Comparison of ENCODE assay signal across 33 cellular contexts in genomic region chr3:36730965-36731364, GRCh38. TPM values are rescaled to one million over a fixed set of nuclear protein-coding genes. Genes with fewer than 3 reads are reported as not detected.
"Had no signal": no experiment of that assay in that cellular context is flagged by ENCODE, and none has a peak within 500 bp of the region (broad histone marks: within the 10 kb centered on the region; RNA-seq: fewer than 3 reads in every experiment).

No MANE protein-coding gene starts in this region.

- H3K4me1 ChIP-seq: prostate gland, sigmoid colon, thyroid gland had no signal

- H3K9me3 ChIP-seq: heart left ventricle, left ventricle myocardium inferior, ovary, prostate gland, sigmoid colon, thyroid gland, upper lobe of right lung had no signal

- H3K4me1 Mint-ChIP-seq: activated CD4-positive, alpha-beta T cell treated with anti-CD3 and anti-CD28 coated beads, Interleukin-2, amount 10 ng/mL, durations not matched to agents 7 days and 5 days; activated T-helper 17 cell treated with anti-CD3 and anti-CD28 coated beads, Interleukin-2, amount 50 U/mL, for 72 hours; central memory CD8-positive, alpha-beta T cell; naive B cell; stimulated activated memory B cell treated with anti-CD40 and anti-IgM and Interleukin-4, amounts not matched to agents 10 μg/mL and 1 μg/mL and 100 μg/mL, for 72 hours; stimulated activated naive CD8-positive, alpha-beta T cell treated with anti-CD3 and anti-CD28 coated beads, Interleukin-15, amount 100 ng/mL, for 72 hours had no signal

- H3K27me3 Mint-ChIP-seq: activated CD8-positive, alpha-beta T cell treated with anti-CD3 and anti-CD28 coated beads for 36 hours had no signal

- H3K4me2 ChIP-seq: smooth muscle cell had no signal

- ATAC-seq: activated CD8-positive, alpha-beta T cell treated with anti-CD3 and anti-CD28 coated beads for 36 hours; activated naive CD4-positive, alpha-beta T cell treated with anti-CD3 and anti-CD28 coated beads, Interleukin-2, amount 50 U/mL, for 72 hours; activated T-cell treated with anti-CD3 and anti-CD28 coated beads, Interleukin-2, amount 50 U/mL, for 4 hours; activated T-helper 17 cell treated with anti-CD3 and anti-CD28 coated beads, Interleukin-2, amount 50 U/mL, for 72 hours; esophagus mucosa; heart left ventricle; stimulated activated memory B cell treated with anti-CD40 and anti-IgM and Interleukin-4, amounts not matched to agents 10 μg/mL and 1 μg/mL and 100 μg/mL, for 72 hours; stimulated activated naive CD8-positive, alpha-beta T cell treated with anti-CD3 and anti-CD28 coated beads, Interleukin-15, amount 100 ng/mL, for 72 hours; upper lobe of right lung had no signal

- H3K27ac Mint-ChIP-seq: activated CD4-positive, alpha-beta T cell treated with anti-CD3 and anti-CD28 coated beads, Interleukin-2, amount 10 ng/mL, durations not matched to agents 7 days and 5 days; activated CD8-positive, alpha-beta T cell treated with anti-CD3 and anti-CD28 coated beads for 36 hours; activated naive CD4-positive, alpha-beta T cell treated with anti-CD3 and anti-CD28 coated beads, Interleukin-2, amount 50 U/mL, for 72 hours; activated T-helper 17 cell treated with anti-CD3 and anti-CD28 coated beads, Interleukin-2, amount 50 U/mL, for 72 hours; dendritic cell treated with granulocyte-macrophage colony-stimulating factor and Interleukin-4, amounts not matched to agents 40 ng/mL and 50 ng/mL, for 4 days; endodermal cell; stimulated activated memory B cell treated with anti-CD40 and anti-IgM and Interleukin-4, amounts not matched to agents 10 μg/mL and 1 μg/mL and 100 μg/mL, for 72 hours had no signal

- H3K36me3 Mint-ChIP-seq: activated naive CD4-positive, alpha-beta T cell treated with anti-CD3 and anti-CD28 coated beads, Interleukin-2, amount 50 U/mL, for 72 hours; naive B cell; stimulated activated memory B cell treated with anti-CD40 and anti-IgM and Interleukin-4, amounts not matched to agents 10 μg/mL and 1 μg/mL and 100 μg/mL, for 72 hours had no signal

- DNase-seq: activated CD4-positive, alpha-beta T cell treated with anti-CD3 and anti-CD28 coated beads for 1 hour; activated CD4-positive, alpha-beta T cell treated with anti-CD3 and anti-CD28 coated beads, Interleukin-2, amount 10 ng/mL, durations not matched to agents 7 days and 5 days; activated CD8-positive, alpha-beta T cell treated with anti-CD3 and anti-CD28 coated beads for 36 hours; activated naive CD4-positive, alpha-beta T cell; activated T-cell treated with anti-CD3 and anti-CD28 coated beads, Interleukin-2, amount 50 U/mL, for 4 hours; anterior cingulate cortex; endodermal cell; foreskin fibroblast; heart left ventricle; kidney glomerular epithelial cell; left ventricle myocardium inferior; naive B cell; ovary; retina; sigmoid colon; stimulated activated CD4-positive, alpha-beta T cell treated with anti-CD3 and anti-CD28 coated beads, Interleukin-1b, Interleukin-23, amount 100 ng/mL, for 48 hours; stimulated activated CD4-positive, alpha-beta T cell treated with anti-CD3 and anti-CD28 coated beads, Interleukin-4, amount 100 ng/mL, for 4 hours; stimulated activated CD8-positive, alpha-beta memory T cell treated with anti-CD3 and anti-CD28 coated beads, Interleukin-4, amount 100 ng/mL, for 48 hours; stimulated activated naive CD8-positive, alpha-beta T cell treated with anti-CD3 and anti-CD28 coated beads, Interleukin-15, amount 100 ng/mL, for 72 hours; T-helper 9 cell; thyroid gland; upper lobe of right lung had no signal

- H3K4me3 Mint-ChIP-seq: activated CD4-positive, alpha-beta T cell treated with anti-CD3 and anti-CD28 coated beads, Interleukin-2, amount 10 ng/mL, durations not matched to agents 7 days and 5 days; activated CD8-positive, alpha-beta T cell treated with anti-CD3 and anti-CD28 coated beads for 36 hours; activated T-cell treated with anti-CD3 and anti-CD28 coated beads, Interleukin-2, amount 50 U/mL, for 4 hours; activated T-helper 17 cell treated with anti-CD3 and anti-CD28 coated beads, Interleukin-2, amount 50 U/mL, for 72 hours; central memory CD8-positive, alpha-beta T cell; dendritic cell treated with granulocyte-macrophage colony-stimulating factor and Interleukin-4, amounts not matched to agents 40 ng/mL and 50 ng/mL, for 4 days; endodermal cell; naive B cell; stimulated activated memory B cell treated with anti-CD40 and anti-IgM and Interleukin-4, amounts not matched to agents 10 μg/mL and 1 μg/mL and 100 μg/mL, for 72 hours; stimulated activated naive CD8-positive, alpha-beta T cell treated with anti-CD3 and anti-CD28 coated beads, Interleukin-15, amount 100 ng/mL, for 72 hours had no signal

- H3K27ac ChIP-seq: heart left ventricle, left ventricle myocardium inferior, ovary, prostate gland, sigmoid colon, thyroid gland, upper lobe of right lung had no signal

- H3K36me3 ChIP-seq: heart left ventricle, left ventricle myocardium inferior, ovary, prostate gland, sigmoid colon, thyroid gland, upper lobe of right lung had no signal

- H3K27me3 ChIP-seq: heart left ventricle, ovary, sigmoid colon, thyroid gland, upper lobe of right lung had no signal

- H3K9me3 Mint-ChIP-seq: activated CD4-positive, alpha-beta T cell treated with anti-CD3 and anti-CD28 coated beads, Interleukin-2, amount 10 ng/mL, durations not matched to agents 7 days and 5 days; activated CD8-positive, alpha-beta T cell treated with anti-CD3 and anti-CD28 coated beads for 36 hours; activated naive CD4-positive, alpha-beta T cell treated with anti-CD3 and anti-CD28 coated beads, Interleukin-2, amount 50 U/mL, for 72 hours; activated T-cell treated with anti-CD3 and anti-CD28 coated beads, Interleukin-2, amount 50 U/mL, for 4 hours; activated T-helper 17 cell treated with anti-CD3 and anti-CD28 coated beads, Interleukin-2, amount 50 U/mL, for 72 hours; central memory CD8-positive, alpha-beta T cell; dendritic cell treated with granulocyte-macrophage colony-stimulating factor and Interleukin-4, amounts not matched to agents 40 ng/mL and 50 ng/mL, for 4 days; endodermal cell; naive B cell; stimulated activated memory B cell treated with anti-CD40 and anti-IgM and Interleukin-4, amounts not matched to agents 10 μg/mL and 1 μg/mL and 100 μg/mL, for 72 hours; stimulated activated naive CD8-positive, alpha-beta T cell treated with anti-CD3 and anti-CD28 coated beads, Interleukin-15, amount 100 ng/mL, for 72 hours had no signal

- H3K4me3 ChIP-seq: heart left ventricle, left ventricle myocardium inferior, ovary, prostate gland, sigmoid colon, smooth muscle cell, thyroid gland, upper lobe of right lung had no signal

RNA-seq across cellular contexts. Expression of gene DCLK3, which starts 33.4 kb away (rescaled TPM):
- total RNA-seq: activated CD4-positive, alpha-beta T cell treated with anti-CD3 and anti-CD28 coated beads, Interleukin-2, amount 10 ng/mL, durations not matched to agents 7 days and 5 days; activated T-cell treated with anti-CD3 and anti-CD28 coated beads, Interleukin-2, amount 50 U/mL, for 4 hours; bronchial epithelial cell; lung microvascular endothelial cell; smooth muscle cell; T-helper 1 cell treated with Interleukin-12 subunit alpha and Interleukin-12 subunit beta and Interleukin-4 antibody, amounts not matched to agents 30 ng/mL and 1 ng/mL, for 36 hours; upper lobe of right lung had no signal
- polyA plus RNA-seq: smooth muscle cell had no signal
